ENCODE assay signal across 15 cellular contexts in genomic region chr4:139564502-139564901, GRCh38. TPM values are rescaled to one million over a fixed set of nuclear protein-coding genes. Genes with fewer than 3 reads are reported as not detected.
DNase-seq lines count a peak whose midpoint lies in the region; TF ChIP-seq lines count a peak whose summit lies in the region.
"Had no signal": no experiment of that assay in that cellular context is flagged by ENCODE, and none has a peak within 500 bp of the region (broad histone marks: within the 10 kb centered on the region; RNA-seq: fewer than 3 reads in every experiment).

No MANE protein-coding gene starts in this region.

- no peaks in the 10 kb centered on the region for H4K20me1 ChIP-seq in MM.1S (ENCODE audit: insufficient read depth, low read length)

- H3K9me3 ChIP-seq in cardiac muscle cell (ENCODE audit: low read depth) = no peaks in the 10 kb centered on the region
- H3K9me3 ChIP-seq in right atrium auricular region = no peaks in the 10 kb centered on the region
- no peaks in the 10 kb centered on the region for H3K9me3 ChIP-seq in MM.1S (replicated peaks; ENCODE audit: insufficient read depth, low read length)
- H3K9me3 ChIP-seq in prostate gland = no peaks in the 10 kb centered on the region
- H3K9me3 ChIP-seq: thyroid gland had no signal

- no peak for TF ChIP-seq POLR2A in prostate gland (IDR thresholded peaks at IDR 0.05)

- no peaks in the 10 kb centered on the region for H3K9me3 Mint-ChIP-seq in osteocyte (ENCODE audit: unreplicated experiment)
- H3K9me3 Mint-ChIP-seq: naive thymus-derived CD4-positive, alpha-beta T cell had no signal

- no peak overlapping the region for H3K4me3 Mint-ChIP-seq in osteocyte (ENCODE audit: unreplicated experiment)
- H3K4me3 Mint-ChIP-seq: naive thymus-derived CD4-positive, alpha-beta T cell had no signal

- H3F3A ChIP-seq in MM.1S (ENCODE audit: insufficient read depth, low read length) = no peaks in the 10 kb centered on the region

- H3K4me3 ChIP-seq in cardiac muscle cell = no peak overlapping the region
- no peak overlapping the region for H3K4me3 ChIP-seq in right atrium auricular region
- no peak overlapping the region for H3K4me3 ChIP-seq in MM.1S (ENCODE audit: low read length)
- H3K4me3 ChIP-seq in choroid plexus epithelial cell (ENCODE audit: low read depth, low read length) = no peak overlapping the region
- no peak overlapping the region for H3K4me3 ChIP-seq in prostate gland
- H3K4me3 ChIP-seq: thyroid gland had no signal

- H3K4me2 ChIP-seq in MM.1S (ENCODE audit: low read depth, low read length) = no peak overlapping the region

- 100% methylated on average over 1 of the region's 1 CpG for WGBS in prostate gland

- TF ChIP-seq CTCF in cardiac muscle cell (IDR thresholded peaks at IDR 0.05; ENCODE audit: low read depth, low read length) = peak; percentile 7
- peak in 1 of 2 donors; percentile 18 for TF ChIP-seq CTCF in right atrium auricular region (IDR thresholded peaks at IDR 0.05)
- TF ChIP-seq CTCF in MM.1S (IDR thresholded peaks at IDR 0.05; ENCODE audit: low read length) = 0 out of 2 replicates have a peak, but pooled peaks have one; percentile 11
- TF ChIP-seq CTCF in choroid plexus epithelial cell (conservative IDR thresholded peaks at IDR 0.05; ENCODE audit: low read depth, low read length) = peak; percentile 44
- TF ChIP-seq CTCF in osteocyte (IDR thresholded peaks at IDR 0.05) = peak; percentile 16
- no peak for TF ChIP-seq CTCF in prostate gland (IDR thresholded peaks at IDR 0.05)

- H3K9ac ChIP-seq in MM.1S (ENCODE audit: low read length) = no peak overlapping the region

- no peaks in the 10 kb centered on the region for H3K36me3 Mint-ChIP-seq in osteocyte (ENCODE audit: unreplicated experiment)
- H3K36me3 Mint-ChIP-seq: naive thymus-derived CD4-positive, alpha-beta T cell had no signal

- peaks cover 15% of the 10 kb centered on the region for H3K4me1 ChIP-seq in cardiac muscle cell (ENCODE audit: low read depth)
- H3K4me1 ChIP-seq in right atrium auricular region = peaks cover 0 to 17% of the 10 kb centered on the region in 2 donors
- peaks cover 6% of the 10 kb centered on the region; the same call in 1 of the 2 replicates for H3K4me1 ChIP-seq in MM.1S (ENCODE audit: low read length)
- H3K4me1 ChIP-seq in prostate gland (replicated peaks) = no peaks in the 10 kb centered on the region
- H3K4me1 ChIP-seq: thyroid gland had no signal

- no peaks in the 10 kb centered on the region for H3K4me1 Mint-ChIP-seq in osteocyte (ENCODE audit: unreplicated experiment)

- DNase-seq in cardiac muscle cell (ENCODE audit: low read depth in 1 of 2, low spot score in 1 of 2) (no peak), right atrium auricular region (ENCODE audit: low spot score) (no peak), MM.1S (no peak), choroid plexus epithelial cell (ENCODE audit: low read depth) (peak; percentile 21), osteocyte (ENCODE audit: extremely low spot score, unreplicated experiment) (no peak), prostate gland (ENCODE audit: low spot score) (no peak), MV-4-11 (lab: John Stamatoyannopoulos, UW) (no peak), ecto neural progenitor cell (ENCODE audit: low spot score) (no peak)
- DNase-seq: activated naive CD4-positive, alpha-beta T cell treated with anti-CD3 and anti-CD28 coated beads, Interleukin-2, amount 50 U/mL, for 16 hours; DMS79 treated with DMSO at 0.1 percent for 48 hours; left ventricle myocardium superior; retina; stimulated activated CD4-positive, alpha-beta T cell treated with anti-CD3 and anti-CD28 coated beads, Interleukin-1b, Interleukin-23, amount 100 ng/mL, for 48 hours; thyroid gland had no signal

- H3K9me2 ChIP-seq in MM.1S (replicated peaks; ENCODE audit: insufficient read depth, low read length) = no peaks in the 10 kb centered on the region

- H3K27me3 Mint-ChIP-seq in osteocyte (ENCODE audit: unreplicated experiment) = peaks cover under 1% of the 10 kb centered on the region

- intact Hi-C loops in prostate gland (cut with DNase I) = no loop called here

- H3K79me2 ChIP-seq in MM.1S (ENCODE audit: low read length) = no peaks in the 10 kb centered on the region

- no peak overlapping the region for H3K27ac Mint-ChIP-seq in osteocyte (ENCODE audit: unreplicated experiment)
- H3K27ac Mint-ChIP-seq: naive thymus-derived CD4-positive, alpha-beta T cell had no signal

- H3K27ac ChIP-seq in cardiac muscle cell (no peak overlapping the region), right atrium auricular region (no peak overlapping the region), MM.1S (ENCODE audit: low read length) (no peak overlapping the region), prostate gland (no peak overlapping the region)
- H3K27ac ChIP-seq: thyroid gland had no signal

- H3K36me3 ChIP-seq in cardiac muscle cell (no peaks in the 10 kb centered on the region), right atrium auricular region (no peaks in the 10 kb centered on the region), MM.1S (replicated peaks; ENCODE audit: insufficient read depth, low read length) (no peaks in the 10 kb centered on the region), prostate gland (no peaks in the 10 kb centered on the region)
- H3K36me3 ChIP-seq: thyroid gland had no signal

- H3K27me3 ChIP-seq in cardiac muscle cell = no peaks in the 10 kb centered on the region
- H3K27me3 ChIP-seq in right atrium auricular region = no peaks in the 10 kb centered on the region
- no peaks in the 10 kb centered on the region for H3K27me3 ChIP-seq in MM.1S (replicated peaks; ENCODE audit: insufficient read depth, low read length)
- no peaks in the 10 kb centered on the region for H3K27me3 ChIP-seq in prostate gland (replicated peaks; ENCODE audit: insufficient read depth)
- H3K27me3 ChIP-seq: thyroid gland had no signal

- H2AFZ ChIP-seq in MM.1S (ENCODE audit: low read length) = no peak overlapping the region

RNA-seq across cellular contexts. Expression of gene SETD7, which starts 8.5 kb away (rescaled TPM):
- total RNA-seq in cardiac muscle cell (10.3 and 20.4 TPM in 2 replicates), right atrium auricular region (10 to 100 TPM; 51.8 to 69.5 TPM), osteocyte (44.2 and 47.7 TPM in 2 replicates), prostate gland (100 to 1,000 TPM in 1 of 2 donors, 10 to 100 TPM in 1; 71.7 to 100 TPM)
- polyA plus RNA-seq in cardiac muscle cell = 4.8 and 6.8 TPM in 2 replicates

Comparison
In these comparisons a context has a peak if more than half of its experiments do, and no peak if none do; other contexts are left out.
1. CTCF ChIP-seq: peak in cardiac muscle cell (single experiment), MM.1S (single experiment), choroid plexus epithelial cell (single experiment) and osteocyte (single experiment); none in prostate gland (0 of 4).